ENCODE assay signal across 8 cellular contexts in genomic region chr17:76267051-76267576, GRCh38. TPM values are rescaled to one million over a fixed set of nuclear protein-coding genes. Genes with fewer than 3 reads are reported as not detected.
A peak's percentile ranks its signal among the peaks of the same experiment; 100 is the strongest.
DNase-seq lines count a peak whose midpoint lies in the region; ATAC-seq, FAIRE-seq and TF ChIP-seq lines count a peak whose summit lies in the region.

No MANE protein-coding gene starts in this region.

- DNase-seq in GM23338 (ENCODE audit: low spot score) (no peak), WERI-Rb-1 (no peak), foreskin fibroblast (no peak), small intestine (no peak), kidney tubule cell (ENCODE audit: low spot score) (no peak), DMS 273 (lab: John Stamatoyannopoulos, UW; ENCODE audit: unreplicated experiment) (no peak)
- DNase-seq in stimulated activated CD4-positive, alpha-beta T cell treated with anti-CD3 and anti-CD28 coated beads, Interleukin-4, amount 100 ng/mL, for 4 hours, result no peak

- no peak overlapping the region for H3K27ac Mint-ChIP-seq in GM23338

- H3K9me3 ChIP-seq in WERI-Rb-1 (ENCODE audit: severe bottlenecking) (no peaks in the 10 kb centered on the region), small intestine (ENCODE audit: control insufficient read depth, low read depth) (no peaks in the 10 kb centered on the region)

- no peak for FAIRE-seq in small intestine (lab: Jason Lieb, UNC)

- H3K36me3 ChIP-seq in GM23338 (ENCODE audit: insufficient read depth) (no peaks in the 10 kb centered on the region), WERI-Rb-1 (peaks cover 53% of the 10 kb centered on the region), small intestine (ENCODE audit: control insufficient read depth in 2 of 2, insufficient read depth in 2 of 2, low read length in 2 of 2) (peaks cover 0 to 3% of the 10 kb centered on the region in 2 donors)

- no peak overlapping the region for H2AFZ ChIP-seq in GM23338

- WGBS in small intestine, 3 donors, result 54 to 59% (median 59%) methylated on average over 4 of the region's 4 CpGs

- peaks cover 21% of the 10 kb centered on the region for H3K79me2 ChIP-seq in GM23338 (replicated peaks; ENCODE audit: insufficient read depth)

- H3K4me3 Mint-ChIP-seq in GM23338, result peak overlapping the region; percentile 84

- H3K4me1 ChIP-seq in GM23338 (ENCODE audit: insufficient read depth) (peaks cover 30% of the 10 kb centered on the region), small intestine (ENCODE audit: control insufficient read depth in 2 of 2, insufficient read depth in 1 of 2, low read depth in 1 of 2, low read length in 1 of 2) (peaks cover 7 to 18% of the 10 kb centered on the region in 2 donors)

- no peak for TF ChIP-seq CTCF in GM23338 (conservative IDR thresholded peaks at IDR 0.05; ENCODE audit: low read depth in 2 of 2)
- no peak for TF ChIP-seq CTCF in WERI-Rb-1 (IDR thresholded peaks at IDR 0.05; ENCODE audit: low read depth, low read length)
- TF ChIP-seq CTCF in foreskin fibroblast (IDR thresholded peaks at IDR 0.05; ENCODE audit: low read depth, low read length), result no peak

- peaks cover 3% of the 10 kb centered on the region; the same call in 1 of the 2 replicates for H3F3A ChIP-seq in GM23338 (replicated peaks; ENCODE audit: low read depth)

- peaks cover 56% of the 10 kb centered on the region for H3K4me1 Mint-ChIP-seq in GM23338

- ATAC-seq in GM23338 (no peak), HG02973 (IDR thresholded peaks at IDR 0.05; ENCODE audit: unreplicated experiment) (no peak)

- no peaks in the 10 kb centered on the region for H3K9me3 Mint-ChIP-seq in GM23338

- peak overlapping the region; percentile 84 for H3K4me2 ChIP-seq in GM23338

- H3K9me2 ChIP-seq in GM23338 (ENCODE audit: insufficient read depth), result no peaks in the 10 kb centered on the region

- H3K27ac ChIP-seq in GM23338 (ENCODE audit: low read depth) (peak overlapping the region; percentile 63; the same call in 1 of the 2 replicates), WERI-Rb-1 (peak overlapping the region; percentile 89; the same call in 1 of the 2 replicates), small intestine (ENCODE audit: low read depth in 1 of 2, low read length in 1 of 2) (peak overlapping the region; percentile 89 to 98)

- peaks cover 11% of the 10 kb centered on the region; the same call in 2 of the 3 replicates for H3K36me3 Mint-ChIP-seq in GM23338 (ENCODE audit: low read depth)

- peaks cover 19% of the 10 kb centered on the region for H3K27me3 Mint-ChIP-seq in GM23338 (ENCODE audit: insufficient read depth, low read depth, poor library complexity)

- H3K4me3 ChIP-seq in GM23338, result peak overlapping the region; percentile 89; the same call in 1 of the 2 replicates
- H3K4me3 ChIP-seq in WERI-Rb-1 (ENCODE audit: low read depth, low read length), result no peak overlapping the region
- peak overlapping the region; percentile 60 to 69 for H3K4me3 ChIP-seq in foreskin fibroblast (ENCODE audit: low read depth in 1 of 2, low read length in 2 of 2)
- H3K4me3 ChIP-seq in small intestine (ENCODE audit: low read depth in 1 of 2, low read length in 2 of 2), result peak overlapping the region; percentile 87 to 100

- H4K20me1 ChIP-seq in GM23338 (replicated peaks; ENCODE audit: insufficient read depth), result no peaks in the 10 kb centered on the region

- H3K27me3 ChIP-seq in GM23338 (ENCODE audit: insufficient read depth), result no peaks in the 10 kb centered on the region
- H3K27me3 ChIP-seq in WERI-Rb-1 (ENCODE audit: insufficient read depth, low read depth, severe bottlenecking), result no peaks in the 10 kb centered on the region
- no peaks in the 10 kb centered on the region for H3K27me3 ChIP-seq in small intestine (ENCODE audit: control insufficient read depth in 2 of 2, insufficient read depth in 2 of 2, low read length in 2 of 2)

TF ChIP-seq in GM23338, 12 proteins besides CTCF, POLR2A, EP300 and RAD21 (continues in another document):
- TF ChIP-seq POLR2AphosphoS5 (IDR thresholded peaks at IDR 0.05; ENCODE audit: low read depth) (no peak), EZH2 (IDR thresholded peaks at IDR 0.05; ENCODE audit: low read depth, unreplicated experiment) (no peak), ZNF114 (CRISPR knock-in tag; IDR thresholded peaks at IDR 0.05) (no peak), ZNF462 (CRISPR knock-in tag; IDR thresholded peaks at IDR 0.05) (no peak), NANOG (IDR thresholded peaks at IDR 0.05; ENCODE audit: borderline replicate concordance) (no peak), CREB1 (CRISPR knock-in tag; IDR thresholded peaks at IDR 0.05; ENCODE audit: low read depth) (no peak), STAT1 (IDR thresholded peaks at IDR 0.05; ENCODE audit: unreplicated experiment) (no peak)
- TF ChIP-seq, protein P1, sequence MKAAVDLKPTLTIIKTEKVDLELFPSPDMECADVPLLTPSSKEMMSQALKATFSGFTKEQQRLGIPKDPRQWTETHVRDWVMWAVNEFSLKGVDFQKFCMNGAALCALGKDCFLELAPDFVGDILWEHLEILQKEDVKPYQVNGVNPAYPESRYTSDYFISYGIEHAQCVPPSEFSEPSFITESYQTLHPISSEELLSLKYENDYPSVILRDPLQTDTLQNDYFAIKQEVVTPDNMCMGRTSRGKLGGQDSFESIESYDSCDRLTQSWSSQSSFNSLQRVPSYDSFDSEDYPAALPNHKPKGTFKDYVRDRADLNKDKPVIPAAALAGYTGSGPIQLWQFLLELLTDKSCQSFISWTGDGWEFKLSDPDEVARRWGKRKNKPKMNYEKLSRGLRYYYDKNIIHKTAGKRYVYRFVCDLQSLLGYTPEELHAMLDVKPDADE (IDR thresholded peaks at IDR 0.05), result no peak

RNA-seq across cellular contexts. Expression of gene UBALD2, which starts 2.0 kb away (rescaled TPM):
- total RNA-seq in GM23338 (2014; rRNA removed; shearing (Covaris generic)), result 3.1 and 3.5 TPM in 2 replicates
- 2.2 and 3.3 TPM in 2 replicates for polyA plus RNA-seq in GM23338 (2016; fragmentation: Nextera tagmentation; extraction: Ambion mirVana)
- 100 to 1,000 TPM in 2 of 3 donors, 10 to 100 TPM in 1; 54.3 to 118 (median 114) TPM for polyA plus RNA-seq in small intestine

RNA-seq across cellular contexts. Expression of gene RNF157, which starts 26.8 kb away (rescaled TPM):
- total RNA-seq in GM23338 (2014; rRNA removed; shearing (Covaris generic)), result 11.7 and 13.8 TPM in 2 replicates
- polyA plus RNA-seq in GM23338 (2016; fragmentation: Nextera tagmentation; extraction: Ambion mirVana) (7.8 and 8.5 TPM in 2 replicates), small intestine (10 to 100 TPM; 18.1 to 30.6 (median 25.0) TPM)

RNA-seq across cellular contexts. Expression of gene QRICH2, which starts 41.0 kb away (rescaled TPM):
- total RNA-seq in GM23338 (2014; rRNA removed; shearing (Covaris generic)), result 3.7 and 4.0 TPM in 2 replicates
- polyA plus RNA-seq in GM23338 (2016; fragmentation: Nextera tagmentation; extraction: Ambion mirVana) (1.1 and 2.2 TPM in 2 replicates), small intestine (1 to 10 TPM; 2.5 to 3.0 (median 2.7) TPM)

Comparison
In these comparisons a context has a peak if more than half of its experiments do, and no peak if none do; other contexts are left out.
1. RNA of gene UBALD2, which starts 2.0 kb away (polyA plus RNA-seq): 54.3 to 118 TPM in small intestine; 2.2 to 3.3 TPM in GM23338; every median in the first group is over 10 times any median in the second.
2. Peak in every context shown above with its lines, with median percentiles within 50 percentile points of each other: H3K27ac ChIP-seq.